In the genomic region with DNA sequence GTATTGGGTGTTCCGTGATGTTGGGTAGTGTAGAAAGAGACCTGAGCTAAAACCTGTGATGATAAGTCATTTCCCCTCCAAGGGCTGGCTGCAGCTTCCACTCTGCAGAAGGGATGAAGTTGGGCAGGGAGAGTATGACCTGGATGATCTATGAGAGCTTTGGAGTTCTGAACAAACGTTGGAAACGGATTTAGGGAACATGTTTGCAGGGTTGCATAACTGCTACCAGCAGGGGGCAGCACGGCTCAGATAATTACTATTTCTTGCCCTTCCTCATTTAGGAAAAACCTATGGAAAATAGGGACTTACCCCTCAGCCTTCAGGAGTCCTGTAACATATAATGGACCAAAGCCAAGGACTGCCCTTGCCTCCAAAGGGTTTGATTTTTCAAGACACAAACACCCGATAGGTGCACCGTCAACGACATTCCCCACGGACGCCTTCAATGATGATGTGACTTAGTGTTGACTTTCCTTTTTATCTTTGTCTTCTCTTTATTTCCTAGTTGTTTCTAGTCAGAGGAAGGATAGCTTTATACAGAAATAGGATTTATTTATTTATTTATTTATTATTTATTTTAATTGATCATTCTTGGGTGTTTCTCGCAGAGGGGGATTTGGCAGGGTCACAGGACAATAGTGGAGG, we compare ENCODE assay signal across 9 cellular contexts.
A peak's percentile ranks its signal among the peaks of the same experiment; 100 is the strongest.
DNase-seq lines count a peak whose midpoint lies in the region; ATAC-seq and TF ChIP-seq lines count a peak whose summit lies in the region.
"Had no signal": no experiment of that assay in that cellular context is flagged by ENCODE, and none has a peak within 500 bp of the region (broad histone marks: within the 10 kb centered on the region; RNA-seq: fewer than 3 reads in every experiment).

No MANE protein-coding gene starts in this region.

- H3K27ac Mint-ChIP-seq in activated CD8-positive, alpha-beta memory T cell treated with anti-CD3 and anti-CD28 coated beads, Interleukin-2, amount 10 ng/mL, durations not matched to agents 7 days and 5 days, result no peak overlapping the region
- peak overlapping the region; percentile 49 for H3K27ac Mint-ChIP-seq in glutamatergic neuron (ENCODE audit: unreplicated experiment)
- H3K27ac Mint-ChIP-seq: stimulated activated naive CD8-positive, alpha-beta T cell treated with anti-CD3 and anti-CD28 coated beads, Interleukin-15, Interleukin-2, amounts not matched to agents 100 ng/mL and 50 ng/mL, for 24 hours had no signal

- CTCF ChIA-PET in activated CD8-positive, alpha-beta memory T cell treated with anti-CD3 and anti-CD28 coated beads, Interleukin-2, amount 10 ng/mL, durations not matched to agents 7 days and 5 days (lab: Charles Lee), result interaction anchor here (0.7 to 2.2 kb wide), 10 partner anchors 9 to 291 kb away, joined by 3 to 19 read pairs (median 4); no protein-coding TSS in a partner anchor

- H3K9me3 Mint-ChIP-seq in activated CD8-positive, alpha-beta memory T cell treated with anti-CD3 and anti-CD28 coated beads, Interleukin-2, amount 10 ng/mL, durations not matched to agents 7 days and 5 days (ENCODE audit: low read depth), result no peaks in the 10 kb centered on the region
- H3K9me3 Mint-ChIP-seq in activated T-cell treated with anti-CD3 and anti-CD28 coated beads, Interleukin-2, amount 50 U/mL, for 4 hours, result no peaks in the 10 kb centered on the region
- peaks cover 7% of the 10 kb centered on the region for H3K9me3 Mint-ChIP-seq in glutamatergic neuron (ENCODE audit: unreplicated experiment)
- H3K9me3 Mint-ChIP-seq: stimulated activated naive CD8-positive, alpha-beta T cell treated with anti-CD3 and anti-CD28 coated beads, Interleukin-15, Interleukin-2, amounts not matched to agents 100 ng/mL and 50 ng/mL, for 24 hours had no signal

- no peaks in the 10 kb centered on the region for H3K4me1 Mint-ChIP-seq in activated CD8-positive, alpha-beta memory T cell treated with anti-CD3 and anti-CD28 coated beads, Interleukin-2, amount 10 ng/mL, durations not matched to agents 7 days and 5 days
- no peaks in the 10 kb centered on the region for H3K4me1 Mint-ChIP-seq in activated T-cell treated with anti-CD3 and anti-CD28 coated beads, Interleukin-2, amount 50 U/mL, for 4 hours (ENCODE audit: low read depth)
- H3K4me1 Mint-ChIP-seq in glutamatergic neuron (ENCODE audit: low read depth, unreplicated experiment), result peaks cover 9% of the 10 kb centered on the region

- TF ChIP-seq CTCF in glutamatergic neuron (IDR thresholded peaks at IDR 0.05; ENCODE audit: partially characterized antibody, unreplicated experiment), result peak; percentile 81

- no peak for ATAC-seq in activated CD8-positive, alpha-beta memory T cell treated with anti-CD3 and anti-CD28 coated beads, Interleukin-2, amount 10 ng/mL, durations not matched to agents 7 days and 5 days
- ATAC-seq in activated T-cell treated with anti-CD3 and anti-CD28 coated beads, Interleukin-2, amount 50 U/mL, for 4 hours, result no peak

- H3K4me3 Mint-ChIP-seq in activated CD8-positive, alpha-beta memory T cell treated with anti-CD3 and anti-CD28 coated beads, Interleukin-2, amount 10 ng/mL, durations not matched to agents 7 days and 5 days, result no peak overlapping the region
- H3K4me3 Mint-ChIP-seq in activated T-cell treated with anti-CD3 and anti-CD28 coated beads, Interleukin-2, amount 50 U/mL, for 4 hours, result no peak overlapping the region
- no peak overlapping the region for H3K4me3 Mint-ChIP-seq in glutamatergic neuron (ENCODE audit: unreplicated experiment)
- H3K4me3 Mint-ChIP-seq: stimulated activated naive CD8-positive, alpha-beta T cell treated with anti-CD3 and anti-CD28 coated beads, Interleukin-15, Interleukin-2, amounts not matched to agents 100 ng/mL and 50 ng/mL, for 24 hours had no signal

- DNase-seq in activated CD8-positive, alpha-beta memory T cell treated with anti-CD3 and anti-CD28 coated beads for 24 hours, result peak; percentile 65
- DNase-seq in activated CD8-positive, alpha-beta memory T cell treated with anti-CD3 and anti-CD28 coated beads, Interleukin-2, amount 10 ng/mL, durations not matched to agents 7 days and 5 days, result no peak
- peak; percentile 35 for DNase-seq in NCI-H2171 treated with DMSO at 0.1 percent for 48 hours (lab: John Stamatoyannopoulos, UW)
- DNase-seq in activated T-cell treated with anti-CD3 and anti-CD28 coated beads, Interleukin-2, amount 50 U/mL, for 4 hours, result peak; percentile 17
- peak; percentile 64 for DNase-seq in glutamatergic neuron
- peak; percentile 46 for DNase-seq in putamen (ENCODE audit: low spot score)
- no peak for DNase-seq in HPDE6-E6E7 (ENCODE audit: extremely low spot score)
- DNase-seq in SK-N-DZ (ENCODE audit: low spot score), result no peak

- H3K27me3 Mint-ChIP-seq in activated CD8-positive, alpha-beta memory T cell treated with anti-CD3 and anti-CD28 coated beads, Interleukin-2, amount 10 ng/mL, durations not matched to agents 7 days and 5 days, result peaks cover 12% of the 10 kb centered on the region
- H3K27me3 Mint-ChIP-seq in activated T-cell treated with anti-CD3 and anti-CD28 coated beads, Interleukin-2, amount 50 U/mL, for 4 hours (ENCODE audit: low read depth), result peaks cover 5% of the 10 kb centered on the region
- H3K27me3 Mint-ChIP-seq in glutamatergic neuron (ENCODE audit: unreplicated experiment), result no peaks in the 10 kb centered on the region

- H3K36me3 Mint-ChIP-seq in activated CD8-positive, alpha-beta memory T cell treated with anti-CD3 and anti-CD28 coated beads, Interleukin-2, amount 10 ng/mL, durations not matched to agents 7 days and 5 days, result no peaks in the 10 kb centered on the region
- no peaks in the 10 kb centered on the region for H3K36me3 Mint-ChIP-seq in activated T-cell treated with anti-CD3 and anti-CD28 coated beads, Interleukin-2, amount 50 U/mL, for 4 hours (ENCODE audit: insufficient read depth)
- H3K36me3 Mint-ChIP-seq in glutamatergic neuron (ENCODE audit: unreplicated experiment), result peaks cover 5% of the 10 kb centered on the region

Comparison
In these comparisons a context has a peak if more than half of its experiments do, and no peak if none do; other contexts are left out.
1. DNase-seq: peak in activated CD8-positive, alpha-beta memory T cell treated with anti-CD3 and anti-CD28 coated beads for 24 hours (single experiment), NCI-H2171 treated with DMSO at 0.1 percent for 48 hours (single experiment), activated T-cell treated with anti-CD3 and anti-CD28 coated beads, Interleukin-2, amount 50 U/mL, for 4 hours (single experiment), glutamatergic neuron (single experiment) and putamen (single experiment); none in activated CD8-positive, alpha-beta memory T cell treated with anti-CD3 and anti-CD28 coated beads, Interleukin-2, amount 10 ng/mL, durations not matched to agents 7 days and 5 days (single experiment), HPDE6-E6E7 (single experiment) and SK-N-DZ (single experiment).